ENCODE assay signal across 1 cellular context in the genomic region with DNA sequence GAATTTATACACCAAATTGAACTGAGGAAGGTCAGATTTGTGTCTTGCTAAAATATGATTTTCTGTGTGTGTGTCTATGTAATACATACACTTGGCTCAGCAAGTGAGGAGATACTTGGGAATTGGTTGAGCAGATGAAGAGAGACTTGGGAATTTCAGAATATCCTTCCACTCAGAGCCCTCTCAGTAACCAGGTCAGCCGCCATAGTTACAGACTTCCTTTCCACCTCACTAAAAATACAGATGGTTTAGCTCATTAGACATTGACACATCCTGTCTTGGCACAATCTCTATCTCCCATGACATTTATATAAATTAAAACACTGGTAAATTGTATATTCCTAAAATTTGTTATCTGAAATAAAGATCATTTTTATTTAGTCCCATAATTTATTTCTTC.
TF ChIP-seq lines count a peak whose summit lies in the region.

No MANE protein-coding gene starts in this region.

TF ChIP-seq in SK-N-SH treated with all-trans-retinoic acid at 6 μM for 48 hours, 23 proteins besides CTCF, POLR2A, EP300 and RAD21 (continued from another document):
- TF ChIP-seq, protein P1, sequence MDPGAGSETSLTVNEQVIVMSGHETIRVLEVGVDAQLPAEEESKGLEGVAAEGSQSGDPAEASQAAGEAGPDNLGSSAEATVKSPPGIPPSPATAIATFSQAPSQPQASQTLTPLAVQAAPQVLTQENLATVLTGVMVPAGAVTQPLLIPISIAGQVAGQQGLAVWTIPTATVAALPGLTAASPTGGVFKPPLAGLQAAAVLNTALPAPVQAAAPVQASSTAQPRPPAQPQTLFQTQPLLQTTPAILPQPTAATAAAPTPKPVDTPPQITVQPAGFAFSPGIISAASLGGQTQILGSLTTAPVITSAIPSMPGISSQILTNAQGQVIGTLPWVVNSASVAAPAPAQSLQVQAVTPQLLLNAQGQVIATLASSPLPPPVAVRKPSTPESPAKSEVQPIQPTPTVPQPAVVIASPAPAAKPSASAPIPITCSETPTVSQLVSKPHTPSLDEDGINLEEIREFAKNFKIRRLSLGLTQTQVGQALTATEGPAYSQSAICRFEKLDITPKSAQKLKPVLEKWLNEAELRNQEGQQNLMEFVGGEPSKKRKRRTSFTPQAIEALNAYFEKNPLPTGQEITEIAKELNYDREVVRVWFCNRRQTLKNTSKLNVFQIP (CRISPR knock-in tag; IDR thresholded peaks at IDR 0.05; ENCODE audit: borderline replicate concordance, low read depth) = no peak
- TF ChIP-seq ZNF565 (CRISPR knock-in tag; conservative IDR thresholded peaks at IDR 0.05; ENCODE audit: low read depth) (no peak), ARNTL (CRISPR knock-in tag; IDR thresholded peaks at IDR 0.05; ENCODE audit: borderline replicate concordance, low read depth) (no peak), RARB (CRISPR knock-in tag; IDR thresholded peaks at IDR 0.05) (no peak), ZC3H10 (CRISPR knock-in tag; IDR thresholded peaks at IDR 0.05) (no peak)
